In genomic region chrX:64330284-64330683, GRCh38 we compare ENCODE assay signal across 26 cellular contexts.
"Had no signal": no experiment of that assay in that cellular context is flagged by ENCODE, and none has a peak within 500 bp of the region (broad histone marks: within the 10 kb centered on the region; RNA-seq: fewer than 3 reads in every experiment).

No MANE protein-coding gene starts in this region.

- H3K4me1 ChIP-seq: ascending aorta had no signal

- H3K36me3 ChIP-seq: brain microvascular endothelial cell had no signal

- ATAC-seq: activated naive CD4-positive, alpha-beta T cell treated with anti-CD3 and anti-CD28 coated beads, Interleukin-2, amount 50 U/mL, for 72 hours; activated T-cell treated with anti-CD3 and anti-CD28 coated beads, Interleukin-2, amount 50 U/mL, for 72 hours; esophagus mucosa; T-helper 17 cell had no signal

- H3K27ac ChIP-seq: ascending aorta, brain microvascular endothelial cell, coronary artery, dorsolateral prefrontal cortex had no signal

- DNase-seq: activated CD4-positive, alpha-beta memory T cell treated with anti-CD3 and anti-CD28 coated beads, Interleukin-2, amount 10 ng/mL, durations not matched to agents 7 days and 5 days; activated CD4-positive, alpha-beta T cell treated with anti-CD3 and anti-CD28 coated beads for 1 hour; activated CD4-positive, alpha-beta T cell treated with anti-CD3 and anti-CD28 coated beads for 4 hours; activated CD4-positive, alpha-beta T cell treated with anti-CD3 and anti-CD28 coated beads, Interleukin-2, amount 10 ng/mL, durations not matched to agents 7 days and 5 days; activated CD4-positive, alpha-beta T cell treated with anti-CD3 and anti-CD28 coated beads, Interleukin-2, amount 50 U/mL, for 4 hours; activated CD8-positive, alpha-beta memory T cell treated with anti-CD3 and anti-CD28 coated beads, Interleukin-2, amount 50 U/mL, for 48 hours; activated gamma-delta T cell; activated naive CD4-positive, alpha-beta T cell; activated naive CD4-positive, alpha-beta T cell treated with anti-CD3 and anti-CD28 coated beads, Interleukin-2, amount 10 ng/mL, durations not matched to agents 7 days and 5 days; activated naive CD8-positive, alpha-beta T cell treated with anti-CD3 and anti-CD28 coated beads, Interleukin-2, amount 10 ng/mL, durations not matched to agents 7 days and 5 days; activated T-cell treated with anti-CD3 and anti-CD28 coated beads for 4 hours; activated T-cell treated with anti-CD3 and anti-CD28 coated beads, Interleukin-2, amount 50 U/mL, for 24 hours; activated T-cell treated with anti-CD3 and anti-CD28 coated beads, Interleukin-2, amount 50 U/mL, for 72 hours; brain microvascular endothelial cell; dorsolateral prefrontal cortex; effector memory CD4-positive, alpha-beta T cell; endodermal cell; foreskin fibroblast; head of caudate nucleus; hippocampal formation; T-helper 17 cell; T1000 had no signal

- H3K27me3 ChIP-seq: ascending aorta, brain microvascular endothelial cell had no signal

- H3K4me3 ChIP-seq: ascending aorta, coronary artery, dorsolateral prefrontal cortex had no signal
